Comparison of ENCODE assay signal across 30 cellular contexts in the genomic region with DNA sequence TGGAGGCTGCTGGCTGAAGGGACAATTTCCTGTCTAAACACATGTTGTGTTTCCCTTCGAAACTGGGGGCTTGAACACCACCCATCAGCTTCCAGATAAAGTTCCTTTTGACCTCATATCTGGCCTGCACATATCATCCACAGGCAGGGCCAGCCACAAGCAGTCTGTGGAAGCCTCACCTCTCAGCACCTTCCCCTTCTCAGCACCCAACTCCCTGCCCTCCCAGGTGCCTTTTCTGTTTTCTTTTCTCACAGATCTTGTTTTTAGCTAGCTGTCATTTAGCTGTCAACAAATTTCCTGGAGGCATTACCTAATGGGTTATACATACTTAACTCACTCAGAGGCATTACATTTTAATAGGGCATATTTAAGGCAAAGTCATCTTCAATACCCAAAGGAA.
"Had no signal": no experiment of that assay in that cellular context is flagged by ENCODE, and none has a peak within 500 bp of the region (broad histone marks: within the 10 kb centered on the region; RNA-seq: fewer than 3 reads in every experiment).

No MANE protein-coding gene starts in this region.

- DNase-seq: activated CD4-positive, alpha-beta memory T cell treated with anti-CD3 and anti-CD28 coated beads for 36 hours; activated CD4-positive, alpha-beta T cell treated with anti-CD3 and anti-CD28 coated beads, Interleukin-2, amount 10 ng/mL, durations not matched to agents 24 days and 14 days; activated CD4-positive, CD25-positive, alpha-beta regulatory T cell treated with anti-CD3 and anti-CD28 coated beads, Interleukin-2, amount 50 U/mL, for 72 hours; activated CD8-positive, alpha-beta memory T cell treated with anti-CD3 and anti-CD28 coated beads, Interleukin-2, amount 50 U/mL, for 4 hours; activated effector memory CD4-positive, alpha-beta T cell treated with anti-CD3 and anti-CD28 coated beads, Interleukin-2, amount 50 U/mL, for 16 hours; activated naive CD4-positive, alpha-beta T cell treated with anti-CD3 and anti-CD28 coated beads for 36 hours; activated naive CD8-positive, alpha-beta T cell treated with anti-CD3 and anti-CD28 coated beads for 36 hours; activated T-cell treated with anti-CD3 and anti-CD28 coated beads, Interleukin-2, amount 50 U/mL, for 1 hour; adrenal gland; brain microvascular endothelial cell; caudate nucleus; foreskin keratinocyte; heart left ventricle; hypothalamus; immature natural killer cell; left ventricle myocardium inferior; ovary; stimulated activated CD4-positive, alpha-beta T cell treated with anti-CD3 and anti-CD28 coated beads, Interleukin-15, amount 100 ng/mL, for 24 hours; stimulated activated CD4-positive, alpha-beta T cell treated with anti-CD3 and anti-CD28 coated beads, Interleukin-2, amount 100 ng/mL, for 24 hours; stimulated activated naive CD4-positive, alpha-beta T cell; T-helper 2 cell had no signal

- H3K4me1 ChIP-seq: adrenal gland, ascending aorta, esophagus muscularis mucosa, heart left ventricle, left ventricle myocardium inferior, right atrium auricular region, tibial nerve had no signal

- H3K27ac ChIP-seq: adrenal gland, ascending aorta, brain microvascular endothelial cell, esophagus muscularis mucosa, foreskin keratinocyte, heart left ventricle, left ventricle myocardium inferior, neutrophil, ovary, right atrium auricular region, tibial nerve had no signal

- H3K27me3 ChIP-seq: ascending aorta, brain microvascular endothelial cell, esophagus muscularis mucosa, foreskin keratinocyte, heart left ventricle, neutrophil, ovary, right atrium auricular region, tibial nerve had no signal

- H3K4me3 Mint-ChIP-seq: activated CD4-positive, alpha-beta memory T cell treated with anti-CD3 and anti-CD28 coated beads for 36 hours; activated CD4-positive, alpha-beta T cell treated with anti-CD3 and anti-CD28 coated beads, Interleukin-2, amount 10 ng/mL, durations not matched to agents 24 days and 14 days; activated naive CD4-positive, alpha-beta T cell treated with anti-CD3 and anti-CD28 coated beads for 36 hours; activated naive CD8-positive, alpha-beta T cell treated with anti-CD3 and anti-CD28 coated beads for 36 hours; activated T-helper 1 cell treated with anti-CD3 and anti-CD28 coated beads, Interleukin-12 subunit alpha, Interleukin-12 subunit beta, Interleukin-2, Interleukin-4 antibody, amounts not matched to agents 30 ng/mL and 10 ng/mL and 1 ng/mL, durations not matched to agents 14 hours and 24 hours and 36 hours; nephron had no signal

- H3K9me3 Mint-ChIP-seq: activated CD4-positive, alpha-beta memory T cell treated with anti-CD3 and anti-CD28 coated beads for 36 hours; activated CD4-positive, alpha-beta T cell treated with anti-CD3 and anti-CD28 coated beads, Interleukin-2, amount 10 ng/mL, durations not matched to agents 24 days and 14 days; activated naive CD4-positive, alpha-beta T cell treated with anti-CD3 and anti-CD28 coated beads for 36 hours; activated naive CD8-positive, alpha-beta T cell treated with anti-CD3 and anti-CD28 coated beads for 36 hours; activated T-helper 1 cell treated with anti-CD3 and anti-CD28 coated beads, Interleukin-12 subunit alpha, Interleukin-12 subunit beta, Interleukin-2, Interleukin-4 antibody, amounts not matched to agents 30 ng/mL and 10 ng/mL and 1 ng/mL, durations not matched to agents 14 hours and 24 hours and 36 hours; nephron had no signal

- H3K9me3 ChIP-seq: adrenal gland, ascending aorta, esophagus muscularis mucosa, heart left ventricle, left ventricle myocardium inferior, neutrophil, ovary, right atrium auricular region, tibial nerve had no signal

- H3K27ac Mint-ChIP-seq: activated CD4-positive, alpha-beta memory T cell treated with anti-CD3 and anti-CD28 coated beads for 36 hours; activated CD4-positive, alpha-beta T cell treated with anti-CD3 and anti-CD28 coated beads, Interleukin-2, amount 10 ng/mL, durations not matched to agents 24 days and 14 days; activated naive CD4-positive, alpha-beta T cell treated with anti-CD3 and anti-CD28 coated beads for 36 hours; activated naive CD8-positive, alpha-beta T cell treated with anti-CD3 and anti-CD28 coated beads for 36 hours; activated T-helper 1 cell treated with anti-CD3 and anti-CD28 coated beads, Interleukin-12 subunit alpha, Interleukin-12 subunit beta, Interleukin-2, Interleukin-4 antibody, amounts not matched to agents 30 ng/mL and 10 ng/mL and 1 ng/mL, durations not matched to agents 14 hours and 24 hours and 36 hours; nephron had no signal

- H3K36me3 Mint-ChIP-seq: activated CD4-positive, alpha-beta memory T cell treated with anti-CD3 and anti-CD28 coated beads for 36 hours; activated naive CD8-positive, alpha-beta T cell treated with anti-CD3 and anti-CD28 coated beads for 36 hours; immature natural killer cell had no signal

- H3K4me3 ChIP-seq: adrenal gland, ascending aorta, esophagus muscularis mucosa, heart left ventricle, left ventricle myocardium inferior, lung, ovary, right atrium auricular region, tibial nerve had no signal

- ATAC-seq: heart left ventricle had no signal

- FAIRE-seq: endothelial cell of umbilical vein had no signal

- H3K36me3 ChIP-seq: adrenal gland, ascending aorta, brain microvascular endothelial cell, esophagus muscularis mucosa, heart left ventricle, left ventricle myocardium inferior, neutrophil, ovary, right atrium auricular region, tibial nerve had no signal
